In the genomic region with DNA sequence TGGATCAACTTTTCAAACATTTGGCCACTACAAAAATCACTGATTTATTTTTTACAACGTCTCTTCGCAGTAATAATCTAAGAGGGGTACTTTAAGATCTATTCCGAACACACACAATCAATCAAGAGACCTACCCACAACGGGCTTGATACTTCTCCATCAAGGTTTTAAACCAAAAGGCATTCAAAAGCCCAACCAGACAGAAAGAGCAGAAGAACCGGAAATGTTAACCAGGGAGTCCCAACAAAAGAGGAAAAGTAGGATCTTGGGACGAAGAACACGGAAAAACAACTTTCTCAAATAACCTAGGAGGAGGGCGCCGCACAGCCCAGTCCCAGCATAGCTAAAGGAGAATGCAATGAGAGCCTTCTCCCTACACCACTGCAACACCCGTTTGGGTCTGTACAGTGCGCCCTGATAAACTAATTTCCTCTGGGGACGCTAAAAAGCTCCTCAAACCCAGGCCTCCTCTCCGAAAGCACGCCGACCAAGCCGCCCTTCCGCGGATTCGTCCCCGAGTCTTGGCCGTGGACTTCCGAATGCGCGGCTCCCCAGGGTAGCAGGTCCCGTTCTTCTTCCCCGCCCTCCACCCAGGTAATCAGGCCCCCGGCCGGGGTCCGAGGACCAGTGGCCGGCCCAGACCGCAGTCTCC, we compare ENCODE assay signal across 6 cellular contexts. TPM values are rescaled to one million over a fixed set of nuclear protein-coding genes. Genes with fewer than 3 reads are reported as not detected.
DNase-seq lines count a peak whose midpoint lies in the region; ATAC-seq and TF ChIP-seq lines count a peak whose summit lies in the region.

No MANE protein-coding gene starts in this region.

- H3K4me1 ChIP-seq in esophagus (ENCODE audit: control insufficient read depth in 2 of 2, insufficient read depth in 2 of 2, low read length in 1 of 2) = peaks cover 2 to 5% of the 10 kb centered on the region in 2 donors

- 0 to 2% methylated on average over 31 of the region's 31 CpGs for WGBS in esophagus, 2 donors

- H3K4me3 ChIP-seq in LNCaP clone FGC (ENCODE audit: low read depth, low read length) (peak overlapping the region; percentile 99), esophagus (ENCODE audit: low read depth in 1 of 2, low read length in 2 of 2) (peak overlapping the region; percentile 96 to 100)

- peak overlapping the region; percentile 83 for H3K4me3 Mint-ChIP-seq in stimulated activated effector memory CD8-positive, alpha-beta T cell treated with anti-CD3 and anti-CD28 coated beads, Interleukin-12 subunit alpha, Interleukin-12 subunit beta, amount 100 ng/mL, for 72 hours

- H3K27ac ChIP-seq in esophagus (ENCODE audit: low read depth in 2 of 2, low read length in 1 of 2) = peak overlapping the region; percentile 71 to 89

- H3K36me3 ChIP-seq in esophagus (ENCODE audit: control insufficient read depth in 2 of 2, insufficient read depth in 2 of 2, low read length in 1 of 2) = peaks cover 0 to 6% of the 10 kb centered on the region in 2 donors

- no peaks in the 10 kb centered on the region for H3K27me3 ChIP-seq in esophagus (ENCODE audit: control insufficient read depth in 1 of 2, insufficient read depth in 2 of 2, low read length in 2 of 2)

- no peak for TF ChIP-seq CTCF in LNCaP clone FGC (IDR thresholded peaks at IDR 0.05; ENCODE audit: control insufficient read depth, extremely low read depth, insufficient read depth)

- no peaks in the 10 kb centered on the region for H3K9me3 Mint-ChIP-seq in stimulated activated effector memory CD8-positive, alpha-beta T cell treated with anti-CD3 and anti-CD28 coated beads, Interleukin-12 subunit alpha, Interleukin-12 subunit beta, amount 100 ng/mL, for 72 hours

- peaks cover 59% of the 10 kb centered on the region for H3K36me3 Mint-ChIP-seq in stimulated activated effector memory CD8-positive, alpha-beta T cell treated with anti-CD3 and anti-CD28 coated beads, Interleukin-12 subunit alpha, Interleukin-12 subunit beta, amount 100 ng/mL, for 72 hours

- H3K4me1 Mint-ChIP-seq in stimulated activated effector memory CD8-positive, alpha-beta T cell treated with anti-CD3 and anti-CD28 coated beads, Interleukin-12 subunit alpha, Interleukin-12 subunit beta, amount 100 ng/mL, for 72 hours = peaks cover 57% of the 10 kb centered on the region

- ATAC-seq in GM21515 (IDR thresholded peaks at IDR 0.05; ENCODE audit: unreplicated experiment) = peak; percentile 22
- ATAC-seq in stimulated activated effector memory CD8-positive, alpha-beta T cell treated with anti-CD3 and anti-CD28 coated beads, Interleukin-12 subunit alpha, Interleukin-12 subunit beta, amount 100 ng/mL, for 72 hours = peak; percentile 39

- H3K27ac Mint-ChIP-seq in stimulated activated effector memory CD8-positive, alpha-beta T cell treated with anti-CD3 and anti-CD28 coated beads, Interleukin-12 subunit alpha, Interleukin-12 subunit beta, amount 100 ng/mL, for 72 hours = peak overlapping the region; percentile 94

- DNase-seq in LNCaP clone FGC (ENCODE audit: low read depth) (no peak), OCI-M2 (lab: John Stamatoyannopoulos, UW; ENCODE audit: unreplicated experiment) (no peak), NCI-H1436 (lab: John Stamatoyannopoulos, UW) (no peak)
- DNase-seq in stimulated activated effector memory CD8-positive, alpha-beta T cell treated with anti-CD3 and anti-CD28 coated beads, Interleukin-12 subunit alpha, Interleukin-12 subunit beta, amount 100 ng/mL, for 72 hours (ENCODE audit: low spot score in 2 of 2) = no peak

- no peaks in the 10 kb centered on the region for H3K9me3 ChIP-seq in esophagus (ENCODE audit: control insufficient read depth in 2 of 2, insufficient read depth in 1 of 2, low read depth in 1 of 2, low read length in 1 of 2)

RNA-seq across cellular contexts. Expression of a gene that starts 0.6 kb away (rescaled TPM):
- polyA plus RNA-seq in esophagus = 100 to 1,000 TPM; 360 to 588 TPM

RNA-seq across cellular contexts. Expression of a gene that starts 7.1 kb away (rescaled TPM):
- polyA plus RNA-seq in esophagus = 10 to 100 TPM; 17.0 to 68.0 TPM

RNA-seq across cellular contexts. Expression of a gene that starts 18.7 kb away (rescaled TPM):
- under 1 TPM; 0.16 to 0.26 TPM for polyA plus RNA-seq in esophagus

RNA-seq across cellular contexts. Expression of a gene that starts 37.0 kb away (rescaled TPM):
- 10 to 100 TPM; 16.3 to 27.1 TPM for polyA plus RNA-seq in esophagus

RNA-seq across cellular contexts. Expression of a gene that starts 45.2 kb away (rescaled TPM):
- not detected for polyA plus RNA-seq in esophagus
